26 cellular contexts compared by ENCODE assay signal in genomic region chr1:219772265-219773036, GRCh38.
"Had no signal": no experiment of that assay in that cellular context is flagged by ENCODE, and none has a peak within 500 bp of the region (broad histone marks: within the 10 kb centered on the region; RNA-seq: fewer than 3 reads in every experiment).

No MANE protein-coding gene starts in this region.

- H3K27me3 Mint-ChIP-seq: activated CD4-positive, alpha-beta T cell treated with anti-CD3 and anti-CD28 coated beads, Interleukin-2, amount 10 ng/mL, durations not matched to agents 24 days and 14 days; activated naive CD8-positive, alpha-beta T cell treated with anti-CD3 and anti-CD28 coated beads for 36 hours; progenitor cell of endocrine pancreas; T-helper 17 cell had no signal

- H3K4me1 Mint-ChIP-seq: activated CD4-positive, alpha-beta T cell treated with anti-CD3 and anti-CD28 coated beads, Interleukin-2, amount 10 ng/mL, durations not matched to agents 24 days and 14 days; activated naive CD8-positive, alpha-beta T cell treated with anti-CD3 and anti-CD28 coated beads for 36 hours; natural killer cell; T-helper 17 cell had no signal

- H3K4me3 Mint-ChIP-seq: activated CD4-positive, alpha-beta T cell treated with anti-CD3 and anti-CD28 coated beads, Interleukin-2, amount 10 ng/mL, durations not matched to agents 24 days and 14 days; activated CD8-positive, alpha-beta T cell treated with anti-CD3 and anti-CD28 coated beads, Interleukin-2, amount 10 ng/mL, durations not matched to agents 7 days and 5 days; activated naive CD8-positive, alpha-beta T cell treated with anti-CD3 and anti-CD28 coated beads for 36 hours; activated T-cell treated with anti-CD3 and anti-CD28 coated beads, Interleukin-2, amount 50 U/mL, for 72 hours; endodermal cell; natural killer cell; T-helper 17 cell had no signal

- H3K9me3 ChIP-seq: breast epithelium, gastrocnemius medialis, right lobe of liver, tibial nerve, vagina had no signal

- FAIRE-seq: TTC549 had no signal

- H3K27me3 ChIP-seq: breast epithelium, gastrocnemius medialis, left lung, right lobe of liver, tibial nerve, vagina had no signal

- H3K4me1 ChIP-seq: breast epithelium, gastrocnemius medialis, left lung, right lobe of liver, tibial nerve, vagina had no signal

- H3K4me3 ChIP-seq: breast epithelium, gastrocnemius medialis, left lung, right lobe of liver, smooth muscle cell, tibial nerve, vagina had no signal

- H3K4me2 ChIP-seq: smooth muscle cell had no signal

- H3K36me3 ChIP-seq: breast epithelium, gastrocnemius medialis, left lung, right lobe of liver, tibial nerve, vagina had no signal

- ATAC-seq: activated CD8-positive, alpha-beta T cell treated with anti-CD3 and anti-CD28 coated beads, Interleukin-2, amount 10 ng/mL, durations not matched to agents 7 days and 5 days; activated T-cell treated with anti-CD3 and anti-CD28 coated beads, Interleukin-2, amount 50 U/mL, for 72 hours; gastrocnemius medialis; left lung; natural killer cell; right lobe of liver; T-helper 17 cell had no signal

- H3K36me3 Mint-ChIP-seq: activated naive CD8-positive, alpha-beta T cell treated with anti-CD3 and anti-CD28 coated beads for 36 hours; memory B cell; natural killer cell had no signal

- DNase-seq: activated CD4-positive, alpha-beta T cell treated with anti-CD3 and anti-CD28 coated beads, Interleukin-2, amount 10 ng/mL, durations not matched to agents 24 days and 14 days; activated CD4-positive, CD25-positive, alpha-beta regulatory T cell; activated CD8-positive, alpha-beta memory T cell treated with anti-CD3 and anti-CD28 coated beads, Interleukin-2, amount 50 U/mL, for 4 hours; activated CD8-positive, alpha-beta T cell treated with anti-CD3 and anti-CD28 coated beads, Interleukin-2, amount 10 ng/mL, durations not matched to agents 7 days and 5 days; activated gamma-delta T cell treated with Interleukin-2 at 50 U/mL for 16 hours; activated naive CD8-positive, alpha-beta T cell treated with anti-CD3 and anti-CD28 coated beads for 36 hours; activated T-cell treated with anti-CD3 and anti-CD28 coated beads, Interleukin-2, amount 50 U/mL, for 72 hours; endodermal cell; gastrocnemius medialis; islet precursor cell; left lung; natural killer cell; occipital lobe; right lobe of liver; stimulated activated CD4-positive, alpha-beta T cell treated with anti-CD3 and anti-CD28 coated beads, Interleukin-4, amount 100 ng/mL, for 4 hours; stimulated activated CD8-positive, alpha-beta memory T cell treated with anti-CD3 and anti-CD28 coated beads, Interleukin-4, amount 100 ng/mL, for 48 hours; stimulated activated naive CD4-positive, alpha-beta T cell treated with Interleukin-2 at 50 U/mL for 16 hours; substantia nigra; T-helper 17 cell had no signal

- H3K27ac ChIP-seq: breast epithelium, gastrocnemius medialis, left lung, right lobe of liver, tibial nerve, vagina had no signal

- H3K27ac Mint-ChIP-seq: activated CD4-positive, alpha-beta T cell treated with anti-CD3 and anti-CD28 coated beads, Interleukin-2, amount 10 ng/mL, durations not matched to agents 24 days and 14 days; activated CD8-positive, alpha-beta T cell treated with anti-CD3 and anti-CD28 coated beads, Interleukin-2, amount 10 ng/mL, durations not matched to agents 7 days and 5 days; activated naive CD8-positive, alpha-beta T cell treated with anti-CD3 and anti-CD28 coated beads for 36 hours; activated T-cell treated with anti-CD3 and anti-CD28 coated beads, Interleukin-2, amount 50 U/mL, for 72 hours; endodermal cell; memory B cell; natural killer cell; progenitor cell of endocrine pancreas; T-helper 17 cell had no signal

- H3K9me3 Mint-ChIP-seq: activated CD4-positive, alpha-beta T cell treated with anti-CD3 and anti-CD28 coated beads, Interleukin-2, amount 10 ng/mL, durations not matched to agents 24 days and 14 days; endodermal cell had no signal
